10 cellular contexts compared by ENCODE assay signal in genomic region chr6:3798211-3798909, GRCh38. TPM values are rescaled to one million over a fixed set of nuclear protein-coding genes. Genes with fewer than 3 reads are reported as not detected.
DNase-seq lines count a peak whose midpoint lies in the region; ATAC-seq and TF ChIP-seq lines count a peak whose summit lies in the region.
"Had no signal": no experiment of that assay in that cellular context is flagged by ENCODE, and none has a peak within 500 bp of the region (broad histone marks: within the 10 kb centered on the region; RNA-seq: fewer than 3 reads in every experiment).

No MANE protein-coding gene starts in this region.

- TF ChIP-seq CTCF in brain microvascular endothelial cell (IDR thresholded peaks at IDR 0.05; ENCODE audit: low read depth, low read length, missing control alignments): no peak
- no peak for TF ChIP-seq CTCF in nephron (IDR thresholded peaks at IDR 0.05; ENCODE audit: unreplicated experiment in 3 of 3)
- no peak for TF ChIP-seq CTCF in gastroesophageal sphincter (IDR thresholded peaks at IDR 0.05)

- ATAC-seq in gastroesophageal sphincter: no peak

- no peaks in the 10 kb centered on the region for H3K9me3 Mint-ChIP-seq in nephron

- no peak overlapping the region for H3K4me3 Mint-ChIP-seq in nephron
- H3K4me3 Mint-ChIP-seq: brain had no signal

- H3K27ac Mint-ChIP-seq in nephron: peak overlapping the region; percentile 31 to 96 (median 91)

- H3K27me3 Mint-ChIP-seq in nephron (ENCODE audit: low read depth): peaks cover 3% of the 10 kb centered on the region
- H3K27me3 Mint-ChIP-seq: brain had no signal

- H3K36me3 Mint-ChIP-seq in nephron (ENCODE audit: low read depth): no peaks in the 10 kb centered on the region
- H3K36me3 Mint-ChIP-seq: brain had no signal

- WGBS in gastroesophageal sphincter (ENCODE audit: low coverage in 1 of 2), 2 donors: 14 to 73% methylated on average over 1 to 7 of the region's 8 CpGs

- TF ChIP-seq EP300 in gastroesophageal sphincter (IDR thresholded peaks at IDR 0.05): no peak

- no peak overlapping the region for H3K4me3 ChIP-seq in brain microvascular endothelial cell (ENCODE audit: low read depth, low read length)
- H3K4me3 ChIP-seq in gastroesophageal sphincter: no peak overlapping the region
- H3K4me3 ChIP-seq: uterus had no signal

- H3K4me1 Mint-ChIP-seq in nephron: peaks cover 34% of the 10 kb centered on the region

- H3K27me3 ChIP-seq in brain microvascular endothelial cell (replicated peaks) (no peaks in the 10 kb centered on the region), gastroesophageal sphincter (no peaks in the 10 kb centered on the region)
- H3K27me3 ChIP-seq: uterus had no signal

- DNase-seq in DMS53 treated with DMSO at 0.1 percent for 48 hours (lab: John Stamatoyannopoulos, UW; ENCODE audit: unreplicated experiment) (peak; percentile 72), NCI-H2107 treated with DMSO at 0.1 percent for 48 hours (lab: John Stamatoyannopoulos, UW; ENCODE audit: unreplicated experiment) (peak; percentile 75), brain microvascular endothelial cell (no peak), middle frontal gyrus (ENCODE audit: extremely low spot score, low spot score) (no peak), GM19240 (ENCODE audit: insufficient read length, low spot score) (no peak), AML-193 (lab: John Stamatoyannopoulos, UW) (no peak)
- DNase-seq: uterus had no signal

- H3K27ac ChIP-seq in brain microvascular endothelial cell: peak overlapping the region; percentile 81
- peak overlapping the region in 1 of 4 donors; percentile 40 for H3K27ac ChIP-seq in gastroesophageal sphincter

- H3K36me3 ChIP-seq in brain microvascular endothelial cell (replicated peaks) (no peaks in the 10 kb centered on the region), gastroesophageal sphincter (no peaks in the 10 kb centered on the region)
- H3K36me3 ChIP-seq: uterus had no signal

- peaks cover 0 to 45% (median 20%) of the 10 kb centered on the region in 3 donors for H3K4me1 ChIP-seq in gastroesophageal sphincter
- H3K4me1 ChIP-seq: uterus had no signal

- H3K9me3 ChIP-seq in gastroesophageal sphincter: no peaks in the 10 kb centered on the region
- H3K9me3 ChIP-seq: uterus had no signal

- TF ChIP-seq POLR2A in gastroesophageal sphincter (IDR thresholded peaks at IDR 0.05): no peak

- in situ Hi-C loops in brain microvascular endothelial cell (cut with HindIII; ENCODE audit: low pct_ligation_motif_present, low sequenced_read_pairs): no loop called here

RNA-seq across cellular contexts. Expression of gene PXDC1, which starts 46.8 kb away (rescaled TPM):
- 100 to 1,000 TPM in 3 of 4 donors, 10 to 100 TPM in 1; 78.3 to 182 (median 152) TPM for total RNA-seq in gastroesophageal sphincter

RNA-seq across cellular contexts. Expression of gene FAM50B, which starts 50.8 kb away (rescaled TPM):
- 10 to 100 TPM; 14.7 to 23.7 (median 18.8) TPM for total RNA-seq in gastroesophageal sphincter

Comparison
In these comparisons a context has a peak if more than half of its experiments do, and no peak if none do; other contexts are left out.
1. DNase-seq: peak in DMS53 treated with DMSO at 0.1 percent for 48 hours (single experiment) and NCI-H2107 treated with DMSO at 0.1 percent for 48 hours (single experiment); none in brain microvascular endothelial cell (single experiment), middle frontal gyrus (single experiment), GM19240 (single experiment) and AML-193 (0 of 2).